Comparison of ENCODE assay signal across 26 cellular contexts in the genomic region with DNA sequence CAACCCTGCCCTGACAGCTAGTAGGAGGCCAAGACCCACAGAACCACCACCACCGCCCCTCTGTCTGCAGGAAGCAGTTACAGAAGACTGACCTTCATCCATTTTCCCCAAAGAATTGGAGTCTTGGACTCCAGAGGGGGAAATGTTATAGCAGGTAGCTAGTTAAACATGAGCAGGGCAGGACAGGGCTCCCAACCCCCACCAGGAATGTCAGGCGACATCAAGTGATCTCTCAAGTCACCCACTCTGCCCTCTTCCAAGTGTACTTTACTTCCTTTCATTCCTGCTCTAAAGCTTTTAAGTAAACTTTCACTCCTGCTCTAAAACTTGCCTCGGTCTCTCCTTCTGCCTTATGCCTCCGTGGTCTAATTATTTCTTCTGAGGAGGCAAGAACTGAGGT. TPM values are rescaled to one million over a fixed set of nuclear protein-coding genes. Genes with fewer than 3 reads are reported as not detected.
"Had no signal": no experiment of that assay in that cellular context is flagged by ENCODE, and none has a peak within 500 bp of the region (broad histone marks: within the 10 kb centered on the region; RNA-seq: fewer than 3 reads in every experiment).

No MANE protein-coding gene starts in this region.

- H3K36me3 ChIP-seq: ascending aorta, gastroesophageal sphincter, heart right ventricle, thoracic aorta had no signal

- H3K4me3 Mint-ChIP-seq: activated CD4-positive, alpha-beta T cell treated with anti-CD3 and anti-CD28 coated beads for 36 hours; activated naive CD4-positive, alpha-beta T cell treated with anti-CD3 and anti-CD28 coated beads, Interleukin-2, amount 10 ng/mL, durations not matched to agents 7 days and 5 days; activated naive CD8-positive, alpha-beta T cell treated with anti-CD3 and anti-CD28 coated beads, Interleukin-2, amount 10 ng/mL, durations not matched to agents 7 days and 5 days; activated T-helper 1 cell treated with anti-CD3 and anti-CD28 coated beads, Interleukin-12 subunit alpha, Interleukin-12 subunit beta, Interleukin-2, Interleukin-4 antibody, amounts not matched to agents 30 ng/mL and 10 ng/mL and 1 ng/mL, durations not matched to agents 14 hours and 24 hours and 36 hours; brain; effector memory CD8-positive, alpha-beta T cell; memory B cell; natural killer cell; stimulated activated naive CD8-positive, alpha-beta T cell treated with anti-CD3 and anti-CD28 coated beads, Interleukin-15, Interleukin-2, amounts not matched to agents 100 ng/mL and 50 ng/mL, for 24 hours had no signal

- H3K27me3 ChIP-seq: ascending aorta, dorsolateral prefrontal cortex, gastroesophageal sphincter, heart right ventricle had no signal

- H3K27ac Mint-ChIP-seq: activated CD4-positive, alpha-beta T cell treated with anti-CD3 and anti-CD28 coated beads for 36 hours; activated naive CD4-positive, alpha-beta T cell treated with anti-CD3 and anti-CD28 coated beads, Interleukin-2, amount 10 ng/mL, durations not matched to agents 7 days and 5 days; activated naive CD8-positive, alpha-beta T cell treated with anti-CD3 and anti-CD28 coated beads, Interleukin-2, amount 10 ng/mL, durations not matched to agents 7 days and 5 days; activated T-helper 1 cell treated with anti-CD3 and anti-CD28 coated beads, Interleukin-12 subunit alpha, Interleukin-12 subunit beta, Interleukin-2, Interleukin-4 antibody, amounts not matched to agents 30 ng/mL and 10 ng/mL and 1 ng/mL, durations not matched to agents 14 hours and 24 hours and 36 hours; brain; effector memory CD8-positive, alpha-beta T cell; memory B cell; natural killer cell; stimulated activated naive CD8-positive, alpha-beta T cell treated with anti-CD3 and anti-CD28 coated beads, Interleukin-15, Interleukin-2, amounts not matched to agents 100 ng/mL and 50 ng/mL, for 24 hours had no signal

- H3K9me3 Mint-ChIP-seq: activated naive CD4-positive, alpha-beta T cell treated with anti-CD3 and anti-CD28 coated beads, Interleukin-2, amount 10 ng/mL, durations not matched to agents 7 days and 5 days; activated naive CD8-positive, alpha-beta T cell treated with anti-CD3 and anti-CD28 coated beads, Interleukin-2, amount 10 ng/mL, durations not matched to agents 7 days and 5 days; activated T-helper 1 cell treated with anti-CD3 and anti-CD28 coated beads, Interleukin-12 subunit alpha, Interleukin-12 subunit beta, Interleukin-2, Interleukin-4 antibody, amounts not matched to agents 30 ng/mL and 10 ng/mL and 1 ng/mL, durations not matched to agents 14 hours and 24 hours and 36 hours; effector memory CD8-positive, alpha-beta T cell; memory B cell; stimulated activated naive CD8-positive, alpha-beta T cell treated with anti-CD3 and anti-CD28 coated beads, Interleukin-15, Interleukin-2, amounts not matched to agents 100 ng/mL and 50 ng/mL, for 24 hours had no signal

- FAIRE-seq: endothelial cell of umbilical vein, islet of Langerhans had no signal

- H3K36me3 Mint-ChIP-seq: activated naive CD4-positive, alpha-beta T cell treated with anti-CD3 and anti-CD28 coated beads, Interleukin-2, amount 10 ng/mL, durations not matched to agents 7 days and 5 days; activated naive CD8-positive, alpha-beta T cell treated with anti-CD3 and anti-CD28 coated beads, Interleukin-2, amount 10 ng/mL, durations not matched to agents 7 days and 5 days; brain; memory B cell; natural killer cell had no signal

- H3K4me3 ChIP-seq: ascending aorta, coronary artery, dorsolateral prefrontal cortex, gastroesophageal sphincter, heart right ventricle, thoracic aorta had no signal

- H3K4me1 ChIP-seq: ascending aorta, gastroesophageal sphincter, heart right ventricle had no signal

- ATAC-seq: activated CD4-positive, alpha-beta T cell treated with anti-CD3 and anti-CD28 coated beads for 36 hours; effector memory CD8-positive, alpha-beta T cell; gastroesophageal sphincter; heart right ventricle; left ventricle myocardium superior; natural killer cell; right cardiac atrium had no signal

- H3K9me3 ChIP-seq: ascending aorta, gastroesophageal sphincter, heart right ventricle, thoracic aorta had no signal

- H3K27ac ChIP-seq: ascending aorta, coronary artery, dorsolateral prefrontal cortex, gastroesophageal sphincter, heart right ventricle, thoracic aorta had no signal

- H3K4me1 Mint-ChIP-seq: activated naive CD4-positive, alpha-beta T cell treated with anti-CD3 and anti-CD28 coated beads, Interleukin-2, amount 10 ng/mL, durations not matched to agents 7 days and 5 days; activated naive CD8-positive, alpha-beta T cell treated with anti-CD3 and anti-CD28 coated beads, Interleukin-2, amount 10 ng/mL, durations not matched to agents 7 days and 5 days; memory B cell; natural killer cell had no signal

- DNase-seq: activated CD4-positive, alpha-beta T cell treated with anti-CD3 and anti-CD28 coated beads for 36 hours; activated CD4-positive, CD25-positive, alpha-beta regulatory T cell; activated gamma-delta T cell; activated naive CD4-positive, alpha-beta T cell treated with anti-CD3 and anti-CD28 coated beads, Interleukin-2, amount 10 ng/mL, durations not matched to agents 7 days and 5 days; activated naive CD8-positive, alpha-beta T cell treated with anti-CD3 and anti-CD28 coated beads, Interleukin-2, amount 10 ng/mL, durations not matched to agents 7 days and 5 days; activated T-cell treated with anti-CD3 and anti-CD28 coated beads for 4 hours; dorsolateral prefrontal cortex; effector memory CD8-positive, alpha-beta T cell; heart right ventricle; left ventricle myocardium superior; natural killer cell; posterior cingulate gyrus; right cardiac atrium; stimulated activated CD4-positive, alpha-beta T cell treated with anti-CD3 and anti-CD28 coated beads, Interleukin-2, amount 100 ng/mL, for 48 hours had no signal

RNA-seq across cellular contexts. Expression of gene AADAT, which starts 17.1 kb away (rescaled TPM):
- total RNA-seq: activated CD4-positive, alpha-beta T cell treated with anti-CD3 and anti-CD28 coated beads for 36 hours; activated naive CD8-positive, alpha-beta T cell treated with anti-CD3 and anti-CD28 coated beads, Interleukin-2, amount 10 ng/mL, durations not matched to agents 7 days and 5 days; activated T-helper 1 cell treated with anti-CD3 and anti-CD28 coated beads, Interleukin-12 subunit alpha, Interleukin-12 subunit beta, Interleukin-2, Interleukin-4 antibody, amounts not matched to agents 30 ng/mL and 10 ng/mL and 1 ng/mL, durations not matched to agents 14 hours and 24 hours and 36 hours; mononuclear cell; natural killer cell; T-helper 1 cell treated with Interleukin-12 subunit alpha and Interleukin-12 subunit beta and Interleukin-4 antibody, amounts not matched to agents 30 ng/mL and 1 ng/mL, for 36 hours had no signal
